Comparison of ENCODE assay signal across 1 cellular context in genomic region chr6:29984992-29985391, GRCh38.
TF ChIP-seq lines count a peak whose summit lies in the region.

No MANE protein-coding gene starts in this region.

TF ChIP-seq in K562, 482 proteins besides CTCF, POLR2A, EP300 and RAD21 (continued from another document):
- TF ChIP-seq VEZF1 (CRISPR knock-in tag; IDR thresholded peaks at IDR 0.05) (no peak), STAT5A (IDR thresholded peaks at IDR 0.05; ENCODE audit: borderline replicate concordance, low read length) (no peak), RBM22 (IDR thresholded peaks at IDR 0.05; ENCODE audit: low read depth, low read length, poor library complexity, severe bottlenecking) (no peak)
